Comparison of ENCODE assay signal across 8 cellular contexts in the genomic region with DNA sequence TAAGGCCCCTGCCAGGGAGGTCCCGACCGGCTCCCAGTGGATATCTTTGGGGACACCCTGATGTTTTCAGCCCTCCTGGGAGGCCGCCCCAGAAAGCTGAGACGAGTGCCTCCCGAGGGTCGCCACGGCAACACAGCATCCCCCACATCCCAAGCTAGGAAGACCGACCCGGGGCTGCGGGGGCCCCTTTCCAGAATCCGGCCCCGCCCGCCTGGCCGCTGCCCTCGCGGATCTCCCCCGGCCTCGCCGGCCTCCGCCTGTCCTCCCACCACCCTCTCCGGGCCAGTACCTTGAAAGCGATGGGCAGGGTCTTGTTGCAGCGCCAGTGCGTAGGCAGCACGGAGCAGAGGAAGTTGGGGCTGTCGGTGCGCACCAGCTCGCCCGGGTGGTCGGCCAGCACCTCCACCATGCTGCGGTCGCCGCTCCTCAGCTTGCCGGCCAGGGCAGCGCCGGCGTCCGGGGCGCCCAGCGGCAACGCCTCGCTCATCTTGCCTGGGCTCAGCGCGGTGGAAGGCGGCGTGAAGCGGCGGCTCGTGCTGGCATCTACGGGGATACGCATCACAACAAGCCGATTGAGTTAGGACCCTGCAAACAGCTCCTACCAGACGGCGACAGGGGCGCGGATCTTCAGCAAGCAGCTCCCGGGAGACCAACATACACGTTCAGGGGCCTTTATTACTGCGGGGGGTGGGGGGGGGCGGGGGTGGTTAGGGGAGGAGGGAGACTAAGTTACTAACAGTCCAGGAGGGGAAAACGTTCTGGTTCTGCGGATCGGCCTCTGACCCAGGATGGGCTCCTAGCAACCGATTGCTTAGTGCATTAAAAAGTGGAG.
DNase-seq lines count a peak whose midpoint lies in the region; ATAC-seq and TF ChIP-seq lines count a peak whose summit lies in the region.

No MANE protein-coding gene starts in this region.

- ATAC-seq in activated T-helper 17 cell treated with anti-CD3 and anti-CD28 coated beads, Interleukin-2, amount 50 U/mL, for 72 hours (replicated peaks): no peak
- ATAC-seq in HG03520 (IDR thresholded peaks at IDR 0.05; ENCODE audit: unreplicated experiment): no peak

- no peaks in the 10 kb centered on the region for H3K9me3 Mint-ChIP-seq in activated T-helper 17 cell treated with anti-CD3 and anti-CD28 coated beads, Interleukin-2, amount 50 U/mL, for 72 hours

- peak overlapping the region; percentile 57 for H3K27ac ChIP-seq in rectal smooth muscle tissue (ENCODE audit: low read depth, low read length)
- no peak overlapping the region for H3K27ac ChIP-seq in WERI-Rb-1

- H3K4me3 ChIP-seq in BJ (ENCODE audit: low read depth, low read length) (peak overlapping the region; percentile 97), rectal smooth muscle tissue (ENCODE audit: low read length) (peak overlapping the region; percentile 78), WERI-Rb-1 (ENCODE audit: low read depth, low read length) (no peak overlapping the region)
- H3K4me3 ChIP-seq in Jurkat, Clone E6-1 (ENCODE audit: low read length): peak overlapping the region; percentile 74

- H3K36me3 ChIP-seq in BJ (ENCODE audit: control insufficient read depth, insufficient read depth, low read length) (peaks cover 7% of the 10 kb centered on the region), rectal smooth muscle tissue (ENCODE audit: control insufficient read depth, insufficient read depth, low read length) (no peaks in the 10 kb centered on the region), WERI-Rb-1 (no peaks in the 10 kb centered on the region)

- H3K27me3 ChIP-seq in BJ (ENCODE audit: control insufficient read depth, insufficient read depth, low read length): no peaks in the 10 kb centered on the region
- peaks cover 19% of the 10 kb centered on the region for H3K27me3 ChIP-seq in rectal smooth muscle tissue (ENCODE audit: control insufficient read depth, insufficient read depth, low read length)
- peaks cover 98% of the 10 kb centered on the region for H3K27me3 ChIP-seq in WERI-Rb-1 (ENCODE audit: insufficient read depth, low read depth, severe bottlenecking)

- H3K36me3 Mint-ChIP-seq in activated T-helper 17 cell treated with anti-CD3 and anti-CD28 coated beads, Interleukin-2, amount 50 U/mL, for 72 hours (ENCODE audit: low read depth): peaks cover 79% of the 10 kb centered on the region

- peak overlapping the region; percentile 32 for H3K9ac ChIP-seq in rectal smooth muscle tissue (ENCODE audit: low read length)

- CTCF ChIA-PET in BJ (lab: Yijun Ruan, JAX): interaction anchor here (1.2 to 3.9 kb wide), 2 partner anchors 43 to 142 kb away, joined by 3 to 21 read pairs; no protein-coding TSS in a partner anchor

- DNase-seq in BJ (ENCODE audit: low read depth): no peak
- DNase-seq in Jurkat, Clone E6-1 (ENCODE audit: low read depth, low spot score): no peak
- DNase-seq in cardiac septum (ENCODE audit: low spot score): peak; percentile 81
- no peak for DNase-seq in WERI-Rb-1
- no peak for DNase-seq in D341Med (ENCODE audit: low spot score)

- H3K4me1 Mint-ChIP-seq in activated T-helper 17 cell treated with anti-CD3 and anti-CD28 coated beads, Interleukin-2, amount 50 U/mL, for 72 hours: peaks cover 30% of the 10 kb centered on the region

- H3K4me1 ChIP-seq in rectal smooth muscle tissue (ENCODE audit: control insufficient read depth, insufficient read depth, low read length): peaks cover 3% of the 10 kb centered on the region

- POLR2A ChIA-PET in BJ (lab: Charles Lee): interaction anchor here (0.6 to 1.1 kb wide), 6 partner anchors 9 to 366 kb away, joined by 3 to 13 read pairs (median 4); no protein-coding TSS in a partner anchor

- intact Hi-C loops in cardiac septum (cut with DNase I): loop anchor here (5.0 to 10.0 kb wide), 5 partner anchors 139 to 1048 kb away; no protein-coding TSS in a partner anchor

- H3K27ac Mint-ChIP-seq in activated T-helper 17 cell treated with anti-CD3 and anti-CD28 coated beads, Interleukin-2, amount 50 U/mL, for 72 hours: peak overlapping the region; percentile 100

- peak overlapping the region; percentile 95 for H3K4me3 Mint-ChIP-seq in activated T-helper 17 cell treated with anti-CD3 and anti-CD28 coated beads, Interleukin-2, amount 50 U/mL, for 72 hours

- peaks cover 47% of the 10 kb centered on the region for H3K9me3 ChIP-seq in WERI-Rb-1 (ENCODE audit: severe bottlenecking)

- TF ChIP-seq CTCF in BJ (IDR thresholded peaks at IDR 0.05; ENCODE audit: insufficient read depth, low read depth, low read length) (no peak), WERI-Rb-1 (IDR thresholded peaks at IDR 0.05; ENCODE audit: low read depth, low read length) (no peak)

- H3K27me3 Mint-ChIP-seq in activated T-helper 17 cell treated with anti-CD3 and anti-CD28 coated beads, Interleukin-2, amount 50 U/mL, for 72 hours: no peaks in the 10 kb centered on the region
